13 cellular contexts compared by ENCODE assay signal in the genomic region with DNA sequence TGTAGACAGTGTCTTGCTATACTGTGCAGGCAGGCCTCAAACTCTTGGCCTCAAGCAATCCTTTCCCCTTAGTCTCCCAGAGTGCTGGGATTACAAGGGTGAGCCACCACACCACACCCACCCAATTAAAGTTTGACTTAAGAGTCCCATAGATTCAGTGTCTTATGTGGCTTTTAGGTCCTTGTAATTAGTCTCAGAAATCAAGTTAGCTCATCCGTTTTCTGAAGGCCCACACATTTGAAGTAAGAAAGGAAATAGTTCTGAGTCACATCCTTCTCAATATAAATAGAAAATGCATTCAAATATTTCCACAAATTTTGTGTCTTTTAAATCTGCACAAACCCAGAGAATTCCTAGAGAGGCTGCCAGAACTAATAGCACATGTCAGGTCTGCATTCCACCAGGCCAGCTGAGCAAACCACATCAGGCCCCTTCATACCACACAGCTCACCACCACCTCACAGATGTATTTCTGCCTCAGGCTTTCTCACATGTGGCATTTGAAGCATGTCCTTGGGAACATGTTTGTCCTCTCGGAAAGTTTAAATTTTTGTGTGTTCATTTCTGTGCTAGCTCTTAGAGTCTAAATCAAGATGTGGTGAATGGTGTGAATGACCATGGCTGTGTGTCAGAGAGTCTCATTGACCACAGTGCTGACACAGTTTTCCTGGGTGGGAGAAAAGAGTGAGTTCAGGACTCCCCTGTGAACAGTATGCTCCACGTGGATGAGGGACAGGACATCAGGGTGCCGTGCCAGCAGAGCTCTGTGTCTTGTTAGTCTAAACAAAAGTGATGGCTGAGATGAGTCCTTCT.
DNase-seq lines count a peak whose midpoint lies in the region; ATAC-seq, FAIRE-seq and TF ChIP-seq lines count a peak whose summit lies in the region.
"Had no signal": no experiment of that assay in that cellular context is flagged by ENCODE, and none has a peak within 500 bp of the region (broad histone marks: within the 10 kb centered on the region; RNA-seq: fewer than 3 reads in every experiment).

No MANE protein-coding gene starts in this region.

- no peak overlapping the region for H3K4me3 ChIP-seq in bronchial epithelial cell (ENCODE audit: low read depth, low read length)
- H3K4me3 ChIP-seq: A549, body of pancreas, tibial nerve had no signal

- H3K36me3 Mint-ChIP-seq in activated CD4-positive, alpha-beta T cell treated with anti-CD3 and anti-CD28 coated beads for 36 hours (ENCODE audit: low read depth) = no peaks in the 10 kb centered on the region

- H3K27ac Mint-ChIP-seq in activated CD4-positive, alpha-beta T cell treated with anti-CD3 and anti-CD28 coated beads for 36 hours = peak overlapping the region; percentile 25

- peaks cover 2% of the 10 kb centered on the region for H3K9me3 Mint-ChIP-seq in activated CD4-positive, alpha-beta T cell treated with anti-CD3 and anti-CD28 coated beads for 36 hours (ENCODE audit: low read depth)

- TF ChIP-seq CTCF in bronchial epithelial cell (IDR thresholded peaks at IDR 0.05; ENCODE audit: insufficient read depth, low read length, severe bottlenecking) = no peak

- no peak for FAIRE-seq in bronchial epithelial cell (lab: Jason Lieb, UNC)
- FAIRE-seq: A549 had no signal

- no peaks in the 10 kb centered on the region for H3K27me3 ChIP-seq in bronchial epithelial cell (ENCODE audit: control insufficient read depth, insufficient read depth, low read length)
- H3K27me3 ChIP-seq: body of pancreas, tibial nerve had no signal

- H3K4me1 Mint-ChIP-seq in activated CD4-positive, alpha-beta T cell treated with anti-CD3 and anti-CD28 coated beads for 36 hours = peaks cover 35% of the 10 kb centered on the region

- H3K27me3 Mint-ChIP-seq in activated CD4-positive, alpha-beta T cell treated with anti-CD3 and anti-CD28 coated beads for 36 hours = peaks cover 5% of the 10 kb centered on the region

- H3K4me3 Mint-ChIP-seq in activated CD4-positive, alpha-beta T cell treated with anti-CD3 and anti-CD28 coated beads for 36 hours = no peak overlapping the region

- peak; percentile 86 for ATAC-seq in activated CD4-positive, alpha-beta T cell treated with anti-CD3 and anti-CD28 coated beads for 36 hours
- ATAC-seq in HG03469 (IDR thresholded peaks at IDR 0.05; ENCODE audit: unreplicated experiment) = peak; percentile 65
- no peak for ATAC-seq in HG02970 (IDR thresholded peaks at IDR 0.05; ENCODE audit: low FRiP score, unreplicated experiment)
- ATAC-seq: A549, body of pancreas had no signal

- POLR2A ChIA-PET in activated CD4-positive, alpha-beta T cell treated with anti-CD3 and anti-CD28 coated beads for 36 hours (lab: Charles Lee) = no interaction called here

- CTCF ChIA-PET in activated CD4-positive, alpha-beta T cell treated with anti-CD3 and anti-CD28 coated beads for 36 hours (lab: Charles Lee) = interaction anchor here (2.5 kb wide), 1 partner anchor 20 kb away, joined by 9 read pairs; no protein-coding TSS in a partner anchor

- peak; percentile 36 for DNase-seq in activated CD4-positive, alpha-beta T cell treated with anti-CD3 and anti-CD28 coated beads for 36 hours
- DNase-seq in activated CD4-positive, alpha-beta T cell treated with anti-CD3 and anti-CD28 coated beads for 4 hours = no peak
- DNase-seq in bronchial epithelial cell (ENCODE audit: low read depth) = peak; percentile 39
- peak; percentile 66 for DNase-seq in renal cortical epithelial cell (ENCODE audit: low read depth)
- no peak for DNase-seq in SW480 (ENCODE audit: low spot score)
- DNase-seq in NAMALWA (ENCODE audit: low spot score) = no peak
- DNase-seq: body of pancreas, midbrain, NCI-H187 had no signal

- H3K36me3 ChIP-seq in bronchial epithelial cell (ENCODE audit: control insufficient read depth, insufficient read depth, low read length) = no peaks in the 10 kb centered on the region
- H3K36me3 ChIP-seq: tibial nerve had no signal

- intact Hi-C loops in activated CD4-positive, alpha-beta T cell treated with anti-CD3 and anti-CD28 coated beads for 36 hours (cut with DNase I, micrococcal nuclease) = loop anchor here in 1 of 2 experiments (2.0 to 10.0 kb wide), 4 partner anchors 78 to 1790 kb away; no protein-coding TSS in a partner anchor

Comparison
In these comparisons a context has a peak if more than half of its experiments do, and no peak if none do; other contexts are left out.
1. DNase-seq: peak in activated CD4-positive, alpha-beta T cell treated with anti-CD3 and anti-CD28 coated beads for 36 hours (single experiment), bronchial epithelial cell (single experiment) and renal cortical epithelial cell (single experiment); none in activated CD4-positive, alpha-beta T cell treated with anti-CD3 and anti-CD28 coated beads for 4 hours (0 of 2), SW480 (single experiment) and NAMALWA (single experiment).